ENCODE assay signal across 8 cellular contexts in genomic region chr1:228276361-228276831, GRCh38.
DNase-seq lines count a peak whose midpoint lies in the region; ATAC-seq and TF ChIP-seq lines count a peak whose summit lies in the region.

No MANE protein-coding gene starts in this region.

- H3K4me3 Mint-ChIP-seq in chondrocyte (ENCODE audit: unreplicated experiment): peak overlapping the region; percentile 72
- peak overlapping the region; percentile 81 to 91 (median 85) for H3K4me3 Mint-ChIP-seq in naive B cell

- no TSS peak for BruUV-seq in A673 (replicated peaks; lab: Mats Ljungman, UMichigan)

- H3K9me3 Mint-ChIP-seq in chondrocyte (ENCODE audit: low read depth) (no peaks in the 10 kb centered on the region), naive B cell (no peaks in the 10 kb centered on the region)

- peaks cover 6% of the 10 kb centered on the region for H3K36me3 ChIP-seq in A673 (ENCODE audit: insufficient read depth, low read length, poor library complexity, severe bottlenecking)

- DNase-seq in A673 (ENCODE audit: low spot score) (no peak), chondrocyte (ENCODE audit: low spot score) (peak; percentile 90), naive B cell (peak; percentile 16), OCI-M2 (lab: John Stamatoyannopoulos, UW; ENCODE audit: unreplicated experiment) (no peak), SIG-M5 (lab: John Stamatoyannopoulos, UW) (no peak), GM20000 (ENCODE audit: low spot score) (no peak), EL (no peak)

- no peak overlapping the region for H3K27ac Mint-ChIP-seq in chondrocyte (ENCODE audit: unreplicated experiment)
- H3K27ac Mint-ChIP-seq in naive B cell: peak overlapping the region in 2 of 6 donors; percentile 24 to 61

- H3K36me3 Mint-ChIP-seq in chondrocyte (ENCODE audit: low read depth) (peaks cover 2% of the 10 kb centered on the region), naive B cell (no peaks in the 10 kb centered on the region)

- H3K27ac ChIP-seq in A673 (ENCODE audit: low read depth, low read length, poor library complexity, severe bottlenecking): peak overlapping the region; percentile 23

- ATAC-seq in HG02938 (IDR thresholded peaks at IDR 0.05; ENCODE audit: unreplicated experiment) (peak; percentile 17), naive B cell (ENCODE audit: low read depth in 2 of 2) (peak; percentile 5 to 19)

- H3K9me3 ChIP-seq in A673 (ENCODE audit: low read depth, low read length, poor library complexity, severe bottlenecking): no peaks in the 10 kb centered on the region

- H3K27me3 ChIP-seq in A673 (replicated peaks; ENCODE audit: insufficient read depth, low read depth, low read length, poor library complexity): no peaks in the 10 kb centered on the region

- intact Hi-C loops in A673 (cut with micrococcal nuclease; ENCODE audit: unreplicated experiment): no loop called here

- no peaks in the 10 kb centered on the region for H3K27me3 Mint-ChIP-seq in chondrocyte (ENCODE audit: low read depth)
- no peaks in the 10 kb centered on the region for H3K27me3 Mint-ChIP-seq in naive B cell

- H3K4me3 ChIP-seq in A673 (ENCODE audit: low read depth, low read length, poor library complexity, severe bottlenecking): peak overlapping the region; percentile 56

- H3K4me1 Mint-ChIP-seq in chondrocyte (ENCODE audit: low read depth) (peaks cover 8% of the 10 kb centered on the region), naive B cell (peaks cover 12 to 28% (median 19%) of the 10 kb centered on the region in 3 donors)

- no peaks in the 10 kb centered on the region for H3K4me1 ChIP-seq in A673 (ENCODE audit: insufficient read depth, low read length, poor library complexity, severe bottlenecking)

- TF ChIP-seq CTCF in A673 (conservative IDR thresholded peaks at IDR 0.05; ENCODE audit: low read depth, low read length) (no peak), chondrocyte (IDR thresholded peaks at IDR 0.05) (no peak), GM20000 (IDR thresholded peaks at IDR 0.05; ENCODE audit: extremely low read depth, missing control alignments) (no peak)

- CTCF ChIA-PET in A673 (lab: Charles Lee): no interaction called here

- POLR2A ChIA-PET in A673 (lab: Charles Lee; ENCODE audit: low non-redundant PET): no interaction called here

Comparison
In these comparisons a context has a peak if more than half of its experiments do, and no peak if none do; other contexts are left out.
1. DNase-seq: peak in chondrocyte (single experiment) and naive B cell (single experiment); none in A673 (single experiment), OCI-M2 (single experiment), SIG-M5 (single experiment), GM20000 (single experiment) and EL (single experiment).